In the genomic region with DNA sequence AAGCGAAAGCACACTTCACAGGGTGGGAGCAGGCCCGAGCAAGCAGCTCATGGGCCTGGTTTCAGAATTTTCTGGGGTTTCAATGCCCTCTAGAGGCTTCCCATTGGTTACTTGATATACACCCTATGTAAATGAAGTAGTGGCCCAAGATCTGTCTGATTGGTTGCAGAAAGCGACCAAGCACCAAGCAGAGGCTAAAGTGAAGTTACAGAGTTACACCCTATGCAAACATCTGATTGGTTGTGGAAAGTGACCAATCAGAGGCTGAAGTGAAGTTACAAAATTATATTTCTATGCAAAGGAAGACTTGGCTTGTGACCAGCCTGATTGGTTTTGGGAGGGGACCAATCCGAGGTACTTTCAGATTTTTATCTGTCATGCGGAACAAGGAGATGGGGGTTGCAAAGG, we compare ENCODE assay signal across 15 cellular contexts. TPM values are rescaled to one million over a fixed set of nuclear protein-coding genes. Genes with fewer than 3 reads are reported as not detected.
DNase-seq lines count a peak whose midpoint lies in the region; ATAC-seq and TF ChIP-seq lines count a peak whose summit lies in the region.
"Had no signal": no experiment of that assay in that cellular context is flagged by ENCODE, and none has a peak within 500 bp of the region (broad histone marks: within the 10 kb centered on the region; RNA-seq: fewer than 3 reads in every experiment).

No MANE protein-coding gene starts in this region.

- no peaks in the 10 kb centered on the region for H3K36me3 ChIP-seq in HUES64 (ENCODE audit: insufficient read depth, low read length)
- H3K36me3 ChIP-seq: prostate gland had no signal

- H3K4me1 ChIP-seq in HUES64 (ENCODE audit: insufficient read depth, low read length): peaks cover 41% of the 10 kb centered on the region
- H3K4me1 ChIP-seq: prostate gland had no signal

- ATAC-seq in HG03135 (IDR thresholded peaks at IDR 0.05; ENCODE audit: unreplicated experiment): no peak

- in situ Hi-C loops in Caki2 (cut with HindIII; ENCODE audit: low pct_unique_long_range_greater_than_20kb, low sequenced_read_pairs): no loop called here
- in situ Hi-C loops in astrocyte of the spinal cord (cut with HindIII; ENCODE audit: low sequenced_read_pairs): no loop called here

- no peak overlapping the region for H3K27ac Mint-ChIP-seq in type B pancreatic cell

- H3K9ac ChIP-seq in HUES64 (ENCODE audit: low read depth, low read length): no peak overlapping the region

- WGBS in HUES64: 96% methylated on average over 5 of the region's 5 CpGs

- no peaks in the 10 kb centered on the region for H3K27me3 Mint-ChIP-seq in type B pancreatic cell

- no peaks in the 10 kb centered on the region for H3K27me3 ChIP-seq in HUES64 (ENCODE audit: insufficient read depth, low read length)

- peaks cover 9% of the 10 kb centered on the region for H3K36me3 Mint-ChIP-seq in type B pancreatic cell

- H3K9me3 Mint-ChIP-seq in type B pancreatic cell: peaks cover 5% of the 10 kb centered on the region

- H3K4me3 ChIP-seq in HUES64 (ENCODE audit: low read length): no peak overlapping the region
- H3K4me3 ChIP-seq in astrocyte of the spinal cord (ENCODE audit: low read depth, low read length): no peak overlapping the region
- H3K4me3 ChIP-seq: prostate gland had no signal

- peaks cover 12% of the 10 kb centered on the region for H3K4me1 Mint-ChIP-seq in type B pancreatic cell (ENCODE audit: unreplicated experiment)

- H3K4me3 Mint-ChIP-seq in type B pancreatic cell: no peak overlapping the region

- TF ChIP-seq CTCF in astrocyte of the spinal cord (IDR thresholded peaks at IDR 0.05; ENCODE audit: low read depth, low read length): no peak
- no peak for TF ChIP-seq CTCF in type B pancreatic cell (conservative IDR thresholded peaks at IDR 0.05)

- 0 out of 2 replicates have a peak overlapping the region, but pooled peaks have one; percentile 19 for H3K27ac ChIP-seq in HUES64 (ENCODE audit: low read depth, low read length)
- H3K27ac ChIP-seq: prostate gland had no signal

- DNase-seq in Caki2 (ENCODE audit: low read depth) (peak; percentile 74), astrocyte of the spinal cord (ENCODE audit: low read depth, low spot score) (peak; percentile 15), iPS DF 19.7 (ENCODE audit: low read depth, low spot score) (peak; percentile 52), type B pancreatic cell (ENCODE audit: extremely low spot score, unreplicated experiment) (no peak), hepatic stellate cell (ENCODE audit: low spot score) (no peak), ecto neural progenitor cell (ENCODE audit: low spot score) (no peak)
- DNase-seq: activated CD8-positive, alpha-beta memory T cell treated with anti-CD3 and anti-CD28 coated beads for 24 hours; KG1; kidney; NCI-H187 treated with DMSO at 0.1 percent for 48 hours; NCI-H69; SIG-M5 had no signal

- no peaks in the 10 kb centered on the region for H3K9me3 ChIP-seq in HUES64 (ENCODE audit: insufficient read depth, low read depth, low read length)
- H3K9me3 ChIP-seq: prostate gland had no signal

RNA-seq across cellular contexts. Expression of a gene that starts 8.2 kb away (rescaled TPM):
- total RNA-seq in Caki2 (2014; rRNA removed; shearing (Covaris generic); ENCODE audit: low replicate concordance): 8.7 and 16.2 TPM in 2 replicates
- 7.4 TPM for polyA plus RNA-seq in HUES64 (2013, experiment 1 of 2)
- 10.3 TPM for polyA plus RNA-seq in HUES64 (2013, experiment 2 of 2)
- total RNA-seq in type B pancreatic cell (ENCODE audit: low replicate concordance): 13.2 and 38.9 TPM in 2 replicates

Comparison
In these comparisons a context has a peak if more than half of its experiments do, and no peak if none do; other contexts are left out.
1. DNase-seq: peak in Caki2 (single experiment), astrocyte of the spinal cord (single experiment) and iPS DF 19.7 (single experiment); none in type B pancreatic cell (single experiment), hepatic stellate cell (single experiment) and ecto neural progenitor cell (single experiment).